Comparison of ENCODE assay signal across 13 cellular contexts in genomic region chrX:19602866-19603620, GRCh38.
DNase-seq lines count a peak whose midpoint lies in the region; ATAC-seq and TF ChIP-seq lines count a peak whose summit lies in the region.
"Had no signal": no experiment of that assay in that cellular context is flagged by ENCODE, and none has a peak within 500 bp of the region (broad histone marks: within the 10 kb centered on the region; RNA-seq: fewer than 3 reads in every experiment).

No MANE protein-coding gene starts in this region.

- intact Hi-C loops in left colon (cut with DNase I, micrococcal nuclease), result no loop called here

- H3K27ac ChIP-seq in RWPE1, result no peak overlapping the region
- H3K27ac ChIP-seq: C4-2B had no signal

- no peaks in the 10 kb centered on the region for H3K9me3 Mint-ChIP-seq in activated naive CD8-positive, alpha-beta T cell (ENCODE audit: low read depth)
- H3K9me3 Mint-ChIP-seq in activated naive CD8-positive, alpha-beta T cell treated with anti-CD3 and anti-CD28 coated beads for 36 hours, result no peaks in the 10 kb centered on the region
- H3K9me3 Mint-ChIP-seq: neural crest cell had no signal

- no peak for TF ChIP-seq CTCF in RWPE1 (conservative IDR thresholded peaks at IDR 0.05; ENCODE audit: low read depth)

- POLR2A ChIA-PET in RWPE1 (lab: Yijun Ruan, JAX; ENCODE audit: low non-redundant PET), result no interaction called here

- peaks cover 14% of the 10 kb centered on the region for H3K4me1 Mint-ChIP-seq in activated naive CD8-positive, alpha-beta T cell (ENCODE audit: low read depth)
- peaks cover 6% of the 10 kb centered on the region for H3K4me1 Mint-ChIP-seq in activated naive CD8-positive, alpha-beta T cell treated with anti-CD3 and anti-CD28 coated beads for 36 hours
- H3K4me1 Mint-ChIP-seq: neural crest cell had no signal

- CTCF ChIA-PET in RWPE1 (lab: Yijun Ruan, JAX), result no interaction called here

- peak overlapping the region; percentile 50 for H3K27ac Mint-ChIP-seq in activated naive CD8-positive, alpha-beta T cell
- no peak overlapping the region for H3K27ac Mint-ChIP-seq in activated naive CD8-positive, alpha-beta T cell treated with anti-CD3 and anti-CD28 coated beads for 36 hours

- H3K4me3 Mint-ChIP-seq in activated naive CD8-positive, alpha-beta T cell, result no peak overlapping the region
- H3K4me3 Mint-ChIP-seq in activated naive CD8-positive, alpha-beta T cell treated with anti-CD3 and anti-CD28 coated beads for 36 hours, result no peak overlapping the region
- H3K4me3 Mint-ChIP-seq: neural crest cell had no signal

- no peak for ATAC-seq in left colon

- H3K27me3 Mint-ChIP-seq in activated naive CD8-positive, alpha-beta T cell, result no peaks in the 10 kb centered on the region
- no peaks in the 10 kb centered on the region for H3K27me3 Mint-ChIP-seq in activated naive CD8-positive, alpha-beta T cell treated with anti-CD3 and anti-CD28 coated beads for 36 hours

- H3K36me3 Mint-ChIP-seq in activated naive CD8-positive, alpha-beta T cell, result peaks cover 3% of the 10 kb centered on the region
- H3K36me3 Mint-ChIP-seq in activated naive CD8-positive, alpha-beta T cell treated with anti-CD3 and anti-CD28 coated beads for 36 hours, result peaks cover 13% of the 10 kb centered on the region

- DNase-seq in activated naive CD8-positive, alpha-beta T cell treated with anti-CD3 and anti-CD28 coated beads for 36 hours, result no peak
- DNase-seq in RWPE1 (ENCODE audit: low spot score) (peak; percentile 41), fibroblast of gingiva (ENCODE audit: low read depth) (peak; percentile 39), COLO668 (lab: John Stamatoyannopoulos, UW; ENCODE audit: unreplicated experiment) (no peak), NOMO-1 treated with dmso at 0.1 percent for 144 hours (lab: John Stamatoyannopoulos, UW; ENCODE audit: unreplicated experiment) (no peak), left colon (no peak)
- DNase-seq in stimulated activated CD4-positive, alpha-beta T cell treated with anti-CD3 and anti-CD28 coated beads, Interleukin-4, amount 100 ng/mL, for 24 hours, result peak; percentile 11
- DNase-seq: activated CD4-positive, alpha-beta T cell treated with anti-CD3 and anti-CD28 coated beads, Interleukin-2, amount 50 U/mL, for 4 hours; cerebellar nuclear complex; NCI-H2029 had no signal

Comparison
In these comparisons a context has a peak if more than half of its experiments do, and no peak if none do; other contexts are left out.
1. DNase-seq: peak in RWPE1 (single experiment), fibroblast of gingiva (single experiment) and stimulated activated CD4-positive, alpha-beta T cell treated with anti-CD3 and anti-CD28 coated beads, Interleukin-4, amount 100 ng/mL, for 24 hours (single experiment); none in activated naive CD8-positive, alpha-beta T cell treated with anti-CD3 and anti-CD28 coated beads for 36 hours (single experiment), COLO668 (single experiment), NOMO-1 treated with dmso at 0.1 percent for 144 hours (single experiment) and left colon (0 of 2).